Comparison of ENCODE assay signal across 1 cellular context in genomic region chr3:149547413-149547812, GRCh38.
TF ChIP-seq lines count a peak whose summit lies in the region.

No MANE protein-coding gene starts in this region.

TF ChIP-seq in GM23338, 12 proteins besides CTCF, POLR2A, EP300 and RAD21 (continued from another document):
- TF ChIP-seq REST (IDR thresholded peaks at IDR 0.05; ENCODE audit: unreplicated experiment) (no peak), JUNB (IDR thresholded peaks at IDR 0.05; ENCODE audit: unreplicated experiment) (no peak), STAT1 (IDR thresholded peaks at IDR 0.05; ENCODE audit: unreplicated experiment) (no peak), ZNF331 (CRISPR knock-in tag; IDR thresholded peaks at IDR 0.05; ENCODE audit: low read depth) (no peak), EZH2phosphoT487 (IDR thresholded peaks at IDR 0.05; ENCODE audit: unreplicated experiment) (no peak), ZNF462 (CRISPR knock-in tag; IDR thresholded peaks at IDR 0.05) (no peak), POLR2AphosphoS5 (IDR thresholded peaks at IDR 0.05; ENCODE audit: low read depth) (no peak)
TF ChIP-seq in GM23338: peak in this region for 0.
